1 cellular context compared by ENCODE assay signal in genomic region chr5:147451125-147451524, GRCh38.
A peak's percentile ranks its signal among the peaks of the same experiment; 100 is the strongest.
TF ChIP-seq lines count a peak whose summit lies in the region.

No MANE protein-coding gene starts in this region.

TF ChIP-seq in GM23338, 12 proteins besides CTCF, POLR2A, EP300 and RAD21 (continued from another document):
- TF ChIP-seq REST (IDR thresholded peaks at IDR 0.05; ENCODE audit: unreplicated experiment) (no peak), POLR2AphosphoS5 (IDR thresholded peaks at IDR 0.05; ENCODE audit: low read depth) (0 out of 2 replicates have a peak, but pooled peaks have one; percentile 20), JUNB (IDR thresholded peaks at IDR 0.05; ENCODE audit: unreplicated experiment) (no peak)
